22 cellular contexts compared by ENCODE assay signal in the genomic region with DNA sequence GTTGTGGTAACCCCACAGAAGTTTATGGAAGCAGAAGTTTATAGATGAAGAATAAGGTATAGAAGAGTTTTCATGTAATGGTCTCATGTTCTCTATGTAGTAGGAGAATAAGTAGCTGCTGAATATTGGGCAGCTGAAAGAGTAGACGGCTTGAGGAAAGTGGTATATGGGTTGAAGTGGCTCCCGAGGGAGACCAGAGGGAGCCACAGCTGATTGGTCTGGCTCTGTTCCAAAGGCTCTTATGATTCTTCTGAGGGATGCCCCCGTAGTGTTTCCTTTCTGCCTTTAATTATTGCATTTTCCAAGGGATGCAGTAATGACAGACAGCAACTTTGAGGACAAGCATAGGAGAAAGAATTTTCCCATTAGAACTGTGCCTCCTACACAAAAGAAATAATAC. TPM values are rescaled to one million over a fixed set of nuclear protein-coding genes. Genes with fewer than 3 reads are reported as not detected.
A peak's percentile ranks its signal among the peaks of the same experiment; 100 is the strongest.
DNase-seq lines count a peak whose midpoint lies in the region; ATAC-seq lines count a peak whose summit lies in the region.
"Had no signal": no experiment of that assay in that cellular context is flagged by ENCODE, and none has a peak within 500 bp of the region (broad histone marks: within the 10 kb centered on the region; RNA-seq: fewer than 3 reads in every experiment).

No MANE protein-coding gene starts in this region.

- ATAC-seq in HG02981 (IDR thresholded peaks at IDR 0.05; ENCODE audit: unreplicated experiment), result no peak
- ATAC-seq: activated T-cell treated with anti-CD3 and anti-CD28 coated beads, Interleukin-2, amount 50 U/mL, for 72 hours; CD8-positive, alpha-beta T cell; heart right ventricle had no signal

- DNase-seq in DMS79 treated with DMSO at 0.1 percent for 48 hours (lab: John Stamatoyannopoulos, UW) (peak; percentile 89), NCI-H1436 (lab: John Stamatoyannopoulos, UW) (peak; percentile 89), NCI-H345 (lab: John Stamatoyannopoulos, UW) (peak; percentile 77), myocyte (ENCODE audit: low read depth) (peak; percentile 31), NCI-H146 treated with DMSO at 0.1 percent for 48 hours (lab: John Stamatoyannopoulos, UW; ENCODE audit: unreplicated experiment) (no peak)
- no peak for DNase-seq in activated T-cell treated with anti-CD3 and anti-CD28 coated beads, Interleukin-2, amount 50 U/mL, for 48 hours
- DNase-seq: activated CD8-positive, alpha-beta memory T cell treated with anti-CD3 and anti-CD28 coated beads for 24 hours; activated naive CD4-positive, alpha-beta T cell treated with anti-CD3 and anti-CD28 coated beads, Interleukin-2, amount 10 ng/mL, durations not matched to agents 7 days and 5 days; activated T-cell treated with anti-CD3 and anti-CD28 coated beads, Interleukin-2, amount 50 U/mL, for 72 hours; anterior cingulate cortex; CD8-positive, alpha-beta T cell; central memory CD4-positive, alpha-beta T cell; H9; heart right ventricle; immature natural killer cell; left ventricle myocardium inferior; midbrain; nephron progenitor cell; stimulated activated CD4-positive, alpha-beta T cell treated with anti-CD3 and anti-CD28 coated beads, Interleukin-4, amount 100 ng/mL, for 24 hours; SW 1271; tibial artery had no signal

RNA-seq across cellular contexts. Expression of gene TENT2, which starts 30.1 kb away (rescaled TPM):
- 23.5 and 31.5 TPM in 2 replicates for total RNA-seq in myocyte
- 17.1 TPM for polyA plus RNA-seq in myocyte (2012)

Comparison
In these comparisons a context has a peak if more than half of its experiments do, and no peak if none do; other contexts are left out.
1. DNase-seq: peak in DMS79 treated with DMSO at 0.1 percent for 48 hours (single experiment), NCI-H1436 (single experiment), NCI-H345 (single experiment) and myocyte (single experiment); none in activated T-cell treated with anti-CD3 and anti-CD28 coated beads, Interleukin-2, amount 50 U/mL, for 48 hours (0 of 2) and NCI-H146 treated with DMSO at 0.1 percent for 48 hours (single experiment).